ENCODE assay signal across 30 cellular contexts in the genomic region with DNA sequence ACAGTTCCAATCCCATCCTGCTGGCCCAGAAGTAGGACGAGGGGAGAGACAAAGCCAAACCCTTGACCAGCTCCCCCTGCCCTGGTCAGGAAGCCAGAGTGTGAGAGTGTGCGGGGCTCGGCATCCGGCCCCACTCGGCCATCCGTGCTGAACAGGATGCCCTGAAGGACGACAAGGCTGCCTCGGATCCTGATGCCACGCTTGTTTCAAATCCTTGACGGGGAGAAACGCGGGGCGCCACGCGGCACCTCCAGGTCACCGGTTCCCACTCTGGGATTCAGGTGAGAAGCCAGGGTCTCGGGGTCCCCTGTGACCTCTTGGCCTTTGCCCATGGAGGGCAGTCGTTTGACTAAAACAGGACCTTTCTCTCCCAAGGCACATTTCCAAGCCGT.
DNase-seq lines count a peak whose midpoint lies in the region; ATAC-seq and TF ChIP-seq lines count a peak whose summit lies in the region.
"Had no signal": no experiment of that assay in that cellular context is flagged by ENCODE, and none has a peak within 500 bp of the region (broad histone marks: within the 10 kb centered on the region; RNA-seq: fewer than 3 reads in every experiment).

No MANE protein-coding gene starts in this region.

- CTCF ChIA-PET in A673 (lab: Charles Lee) = no interaction called here

- H3K27ac ChIP-seq in coronary artery = no peak overlapping the region
- H3K27ac ChIP-seq in A673 (ENCODE audit: low read depth, low read length, poor library complexity, severe bottlenecking) = no peak overlapping the region
- H3K27ac ChIP-seq: 22Rv1, dorsolateral prefrontal cortex, esophagus squamous epithelium, foreskin keratinocyte, ovary, transverse colon had no signal

- no TSS peak for BruUV-seq in A673 (replicated peaks; lab: Mats Ljungman, UMichigan)

- no peaks in the 10 kb centered on the region for H3K9me3 ChIP-seq in A673 (ENCODE audit: low read depth, low read length, poor library complexity, severe bottlenecking)
- H3K9me3 ChIP-seq: body of pancreas, esophagus squamous epithelium, heart left ventricle, ovary, transverse colon had no signal

- H3K36me3 ChIP-seq in H7 (replicated peaks; ENCODE audit: control insufficient read depth, insufficient read depth, low read length) = no peaks in the 10 kb centered on the region
- H3K36me3 ChIP-seq in A673 (ENCODE audit: insufficient read depth, low read length, poor library complexity, severe bottlenecking) = no peaks in the 10 kb centered on the region
- H3K36me3 ChIP-seq: esophagus squamous epithelium, heart left ventricle, ovary, transverse colon had no signal

- H3K4me3 ChIP-seq in H7 (ENCODE audit: insufficient read depth, low read depth, low read length) (no peak overlapping the region), coronary artery (no peak overlapping the region), A673 (ENCODE audit: low read depth, low read length, poor library complexity, severe bottlenecking) (no peak overlapping the region)
- H3K4me3 ChIP-seq: body of pancreas, dorsolateral prefrontal cortex, esophagus squamous epithelium, heart left ventricle, lung, ovary, smooth muscle cell, transverse colon had no signal

- H3K4me1 ChIP-seq in A673 (ENCODE audit: insufficient read depth, low read length, poor library complexity, severe bottlenecking) = no peaks in the 10 kb centered on the region
- H3K4me1 ChIP-seq: body of pancreas, foreskin keratinocyte, transverse colon had no signal

- H3K27me3 ChIP-seq in H7 (ENCODE audit: control insufficient read depth, insufficient read depth, low read length) (no peaks in the 10 kb centered on the region), A673 (replicated peaks; ENCODE audit: insufficient read depth, low read depth, low read length, poor library complexity) (no peaks in the 10 kb centered on the region)
- H3K27me3 ChIP-seq: foreskin keratinocyte, ovary, transverse colon had no signal

- POLR2A ChIA-PET in A673 (lab: Charles Lee; ENCODE audit: low non-redundant PET) = no interaction called here

- ATAC-seq in sciatic nerve (no peak), GM18867 (IDR thresholded peaks at IDR 0.05; ENCODE audit: unreplicated experiment) (no peak)
- ATAC-seq: activated CD4-positive, alpha-beta T cell treated with anti-CD3 and anti-CD28 coated beads for 36 hours; activated CD8-positive, alpha-beta T cell treated with anti-CD3 and anti-CD28 coated beads for 36 hours; body of pancreas; foreskin keratinocyte; heart left ventricle; naive thymus-derived CD8-positive, alpha-beta T cell had no signal

- TF ChIP-seq CTCF in coronary artery (IDR thresholded peaks at IDR 0.05) (no peak), A673 (conservative IDR thresholded peaks at IDR 0.05; ENCODE audit: low read depth, low read length) (no peak)

- intact Hi-C loops in sciatic nerve (cut with DNase I) (no loop called here), A673 (cut with micrococcal nuclease; ENCODE audit: unreplicated experiment) (no loop called here)

- peak; percentile 50 for DNase-seq in activated CD8-positive, alpha-beta memory T cell treated with anti-CD3 and anti-CD28 coated beads for 24 hours
- no peak for DNase-seq in activated CD8-positive, alpha-beta memory T cell treated with anti-CD3 and anti-CD28 coated beads, Interleukin-2, amount 50 U/mL, for 4 hours
- DNase-seq in H7 = peak; percentile 54
- peak; percentile 70 for DNase-seq in coronary artery (ENCODE audit: low spot score)
- DNase-seq in sciatic nerve (ENCODE audit: low spot score) = peak; percentile 55
- no peak for DNase-seq in A673 (ENCODE audit: low spot score)
- no peak for DNase-seq in OCI-M1 (lab: John Stamatoyannopoulos, UW)
- DNase-seq: activated CD4-positive, alpha-beta T cell treated with anti-CD3 and anti-CD28 coated beads for 36 hours; activated CD8-positive, alpha-beta T cell treated with anti-CD3 and anti-CD28 coated beads for 36 hours; activated naive CD4-positive, alpha-beta T cell; Calu3; DMS79 treated with DMSO at 0.1 percent for 48 hours; esophagus squamous epithelium; foreskin keratinocyte; GDM1; GOT3; NCI-H146; NCI-H748 treated with DMSO at 0.1 percent for 48 hours; stimulated activated CD4-positive, alpha-beta T cell treated with anti-CD3 and anti-CD28 coated beads, Interleukin-1b, Interleukin-23, amount 100 ng/mL, for 48 hours; stimulated activated CD8-positive, alpha-beta memory T cell treated with anti-CD3 and anti-CD28 coated beads, Interleukin-4, amount 100 ng/mL, for 48 hours had no signal

Comparison
In these comparisons a context has a peak if more than half of its experiments do, and no peak if none do; other contexts are left out.
1. DNase-seq: peak in activated CD8-positive, alpha-beta memory T cell treated with anti-CD3 and anti-CD28 coated beads for 24 hours (single experiment), H7 (single experiment), coronary artery (single experiment) and sciatic nerve (single experiment); none in activated CD8-positive, alpha-beta memory T cell treated with anti-CD3 and anti-CD28 coated beads, Interleukin-2, amount 50 U/mL, for 4 hours (single experiment), A673 (single experiment) and OCI-M1 (single experiment).